ENCODE assay signal across 1 cellular context in the genomic region with DNA sequence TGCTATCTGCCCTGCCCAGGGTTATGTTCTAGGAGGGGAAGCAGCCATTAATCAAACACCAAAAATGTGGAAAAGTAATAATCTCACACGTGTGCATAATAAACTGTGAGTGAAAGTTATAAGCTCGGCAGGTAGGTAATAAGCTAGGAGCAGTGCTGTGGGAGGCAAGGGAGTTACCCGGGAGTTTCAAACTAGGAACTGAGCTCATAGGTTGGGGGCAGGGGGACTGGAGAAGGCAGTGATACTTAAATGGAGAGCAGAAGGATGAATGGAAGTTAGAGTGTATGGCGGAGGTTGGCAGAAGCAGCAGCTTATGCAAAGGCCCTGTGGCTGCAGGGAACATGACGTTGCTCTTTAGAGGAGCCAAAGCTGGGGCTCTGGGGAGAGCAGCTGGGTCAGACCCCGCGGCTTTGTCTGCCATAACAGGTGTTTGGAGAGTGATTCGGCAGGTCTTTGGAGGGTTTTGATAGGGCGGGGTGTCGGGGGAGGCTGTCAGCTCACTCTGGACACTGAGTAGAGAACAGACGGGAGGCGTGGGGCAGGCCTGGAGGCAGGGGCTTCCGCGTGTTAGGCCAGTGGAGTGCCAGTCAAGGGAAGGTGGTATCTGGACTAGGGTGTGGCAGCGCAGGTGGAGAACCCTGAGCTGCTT.
TF ChIP-seq lines count a peak whose summit lies in the region.

No MANE protein-coding gene starts in this region.

TF ChIP-seq in GM23338, 12 proteins besides CTCF, POLR2A, EP300 and RAD21 (continued from another document):
- TF ChIP-seq, protein P1, sequence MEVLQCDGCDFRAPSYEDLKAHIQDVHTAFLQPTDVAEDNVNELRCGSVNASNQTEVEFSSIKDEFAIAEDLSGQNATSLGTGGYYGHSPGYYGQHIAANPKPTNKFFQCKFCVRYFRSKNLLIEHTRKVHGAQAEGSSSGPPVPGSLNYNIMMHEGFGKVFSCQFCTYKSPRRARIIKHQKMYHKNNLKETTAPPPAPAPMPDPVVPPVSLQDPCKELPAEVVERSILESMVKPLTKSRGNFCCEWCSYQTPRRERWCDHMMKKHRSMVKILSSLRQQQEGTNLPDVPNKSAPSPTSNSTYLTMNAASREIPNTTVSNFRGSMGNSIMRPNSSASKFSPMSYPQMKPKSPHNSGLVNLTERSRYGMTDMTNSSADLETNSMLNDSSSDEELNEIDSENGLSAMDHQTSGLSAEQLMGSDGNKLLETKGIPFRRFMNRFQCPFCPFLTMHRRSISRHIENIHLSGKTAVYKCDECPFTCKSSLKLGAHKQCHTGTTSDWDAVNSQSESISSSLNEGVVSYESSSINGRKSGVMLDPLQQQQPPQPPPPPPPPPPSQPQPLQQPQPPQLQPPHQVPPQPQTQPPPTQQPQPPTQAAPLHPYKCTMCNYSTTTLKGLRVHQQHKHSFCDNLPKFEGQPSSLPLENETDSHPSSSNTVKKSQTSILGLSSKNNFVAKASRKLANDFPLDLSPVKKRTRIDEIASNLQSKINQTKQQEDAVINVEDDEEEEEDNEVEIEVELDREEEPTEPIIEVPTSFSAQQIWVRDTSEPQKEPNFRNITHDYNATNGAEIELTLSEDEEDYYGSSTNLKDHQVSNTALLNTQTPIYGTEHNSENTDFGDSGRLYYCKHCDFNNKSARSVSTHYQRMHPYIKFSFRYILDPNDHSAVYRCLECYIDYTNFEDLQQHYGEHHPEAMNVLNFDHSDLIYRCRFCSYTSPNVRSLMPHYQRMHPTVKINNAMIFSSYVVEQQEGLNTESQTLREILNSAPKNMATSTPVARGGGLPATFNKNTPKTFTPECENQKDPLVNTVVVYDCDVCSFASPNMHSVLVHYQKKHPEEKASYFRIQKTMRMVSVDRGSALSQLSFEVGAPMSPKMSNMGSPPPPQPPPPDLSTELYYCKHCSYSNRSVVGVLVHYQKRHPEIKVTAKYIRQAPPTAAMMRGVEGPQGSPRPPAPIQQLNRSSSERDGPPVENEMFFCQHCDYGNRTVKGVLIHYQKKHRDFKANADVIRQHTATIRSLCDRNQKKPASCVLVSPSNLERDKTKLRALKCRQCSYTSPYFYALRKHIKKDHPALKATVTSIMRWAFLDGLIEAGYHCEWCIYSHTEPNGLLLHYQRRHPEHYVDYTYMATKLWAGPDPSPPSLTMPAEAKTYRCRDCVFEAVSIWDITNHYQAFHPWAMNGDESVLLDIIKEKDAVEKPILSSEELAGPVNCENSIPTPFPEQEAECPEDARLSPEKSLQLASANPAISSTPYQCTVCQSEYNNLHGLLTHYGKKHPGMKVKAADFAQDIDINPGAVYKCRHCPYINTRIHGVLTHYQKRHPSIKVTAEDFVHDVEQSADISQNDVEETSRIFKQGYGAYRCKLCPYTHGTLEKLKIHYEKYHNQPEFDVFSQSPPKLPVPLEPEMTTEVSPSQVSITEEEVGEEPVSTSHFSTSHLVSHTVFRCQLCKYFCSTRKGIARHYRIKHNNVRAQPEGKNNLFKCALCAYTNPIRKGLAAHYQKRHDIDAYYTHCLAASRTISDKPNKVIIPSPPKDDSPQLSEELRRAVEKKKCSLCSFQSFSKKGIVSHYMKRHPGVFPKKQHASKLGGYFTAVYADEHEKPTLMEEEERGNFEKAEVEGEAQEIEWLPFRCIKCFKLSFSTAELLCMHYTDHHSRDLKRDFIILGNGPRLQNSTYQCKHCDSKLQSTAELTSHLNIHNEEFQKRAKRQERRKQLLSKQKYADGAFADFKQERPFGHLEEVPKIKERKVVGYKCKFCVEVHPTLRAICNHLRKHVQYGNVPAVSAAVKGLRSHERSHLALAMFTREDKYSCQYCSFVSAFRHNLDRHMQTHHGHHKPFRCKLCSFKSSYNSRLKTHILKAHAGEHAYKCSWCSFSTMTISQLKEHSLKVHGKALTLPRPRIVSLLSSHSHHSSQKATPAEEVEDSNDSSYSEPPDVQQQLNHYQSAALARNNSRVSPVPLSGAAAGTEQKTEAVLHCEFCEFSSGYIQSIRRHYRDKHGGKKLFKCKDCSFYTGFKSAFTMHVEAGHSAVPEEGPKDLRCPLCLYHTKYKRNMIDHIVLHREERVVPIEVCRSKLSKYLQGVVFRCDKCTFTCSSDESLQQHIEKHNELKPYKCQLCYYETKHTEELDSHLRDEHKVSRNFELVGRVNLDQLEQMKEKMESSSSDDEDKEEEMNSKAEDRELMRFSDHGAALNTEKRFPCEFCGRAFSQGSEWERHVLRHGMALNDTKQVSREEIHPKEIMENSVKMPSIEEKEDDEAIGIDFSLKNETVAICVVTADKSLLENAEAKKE (CRISPR knock-in tag; IDR thresholded peaks at IDR 0.05) = no peak
- no peak for TF ChIP-seq ZNF331 (CRISPR knock-in tag; IDR thresholded peaks at IDR 0.05; ENCODE audit: low read depth)
